12 cellular contexts compared by ENCODE assay signal in genomic region chr4:190040873-190041272, GRCh38. TPM values are rescaled to one million over a fixed set of nuclear protein-coding genes. Genes with fewer than 3 reads are reported as not detected.
"Had no signal": no experiment of that assay in that cellular context is flagged by ENCODE, and none has a peak within 500 bp of the region (broad histone marks: within the 10 kb centered on the region; RNA-seq: fewer than 3 reads in every experiment).

No MANE protein-coding gene starts in this region.

RNA-seq across cellular contexts. Expression of gene FRG2, which starts 13.8 kb away (rescaled TPM):
- total RNA-seq: OCI-LY7, PC-9, Peyer's patch, Right ventricle myocardium inferior, Right ventricle myocardium superior, SJSA1, T-cell had no signal
- polyA plus RNA-seq: SK-N-SH had no signal

RNA-seq across cellular contexts. Expression of gene DBET, which starts 23.4 kb away (rescaled TPM):
- total RNA-seq: OCI-LY7, PC-3, PC-9, Peyer's patch, Right ventricle myocardium inferior, Right ventricle myocardium superior, RPMI7951, SJCRH30, SJSA1, SK-MEL-5 had no signal
- polyA plus RNA-seq: SK-N-SH had no signal
